33 cellular contexts compared by ENCODE assay signal in the genomic region with DNA sequence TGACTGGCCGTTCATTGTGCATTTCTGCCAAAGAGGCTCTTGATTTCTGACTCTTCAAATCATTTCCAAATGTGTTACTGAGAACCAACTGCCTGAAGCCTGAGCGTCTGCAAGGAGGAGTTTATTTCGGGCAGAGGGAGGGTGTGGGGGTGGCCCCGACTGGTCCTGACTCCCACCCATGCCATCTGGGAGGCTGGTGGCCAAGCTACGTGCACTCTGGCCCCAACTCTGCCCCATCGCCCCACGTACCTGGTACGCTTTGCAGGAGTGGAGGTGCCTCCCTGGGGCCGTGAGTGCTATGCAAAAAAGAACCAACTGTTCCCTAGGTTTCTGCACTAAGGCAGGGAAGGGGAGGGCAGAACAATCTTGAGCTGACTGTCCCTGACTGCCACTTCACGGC.
A peak's percentile ranks its signal among the peaks of the same experiment; 100 is the strongest.
DNase-seq lines count a peak whose midpoint lies in the region; TF ChIP-seq lines count a peak whose summit lies in the region.
"Had no signal": no experiment of that assay in that cellular context is flagged by ENCODE, and none has a peak within 500 bp of the region (broad histone marks: within the 10 kb centered on the region; RNA-seq: fewer than 3 reads in every experiment).

No MANE protein-coding gene starts in this region.

- H4K5ac ChIP-seq in H9 (ENCODE audit: insufficient read length, low read depth, low read length) = no peak overlapping the region

- H3T11ph ChIP-seq in H9 (ENCODE audit: low read length) = no peak overlapping the region

- H3K14ac ChIP-seq in H9 (ENCODE audit: insufficient read depth, low read length) = no peak overlapping the region

- peaks cover 8% of the 10 kb centered on the region for H3K27me3 Mint-ChIP-seq in H9 (ENCODE audit: low read depth)
- H3K27me3 Mint-ChIP-seq in osteocyte (ENCODE audit: unreplicated experiment) = peaks cover 8% of the 10 kb centered on the region
- H3K27me3 Mint-ChIP-seq: CD4-positive, CD25-positive, alpha-beta regulatory T cell had no signal

- H3K4me2 ChIP-seq in H9 (ENCODE audit: insufficient read depth, insufficient read length, low read length) = no peak overlapping the region
- H3K4me2 ChIP-seq: A549; BLaER1; BLaER1 treated with 17β-estradiol and CSF1 and Interleukin-3, amounts not matched to agents 10 nM and 100 nM had no signal

- no peak overlapping the region for H3K27ac ChIP-seq in H9 (ENCODE audit: insufficient read length, low read depth, low read length)
- H3K27ac ChIP-seq: 22Rv1; A549; BLaER1; BLaER1 treated with 17β-estradiol and CSF1 and Interleukin-3, amounts not matched to agents 10 nM and 100 nM; C4-2B had no signal

- H4K8ac ChIP-seq in H9 (replicated peaks; ENCODE audit: insufficient read length, low read depth, low read length) = no peak overlapping the region

- H3K36me3 ChIP-seq in H7 (replicated peaks; ENCODE audit: control insufficient read depth, insufficient read depth, low read length) = no peaks in the 10 kb centered on the region
- H3K36me3 ChIP-seq: BE2C; BLaER1; BLaER1 treated with 17β-estradiol and CSF1 and Interleukin-3, amounts not matched to agents 10 nM and 100 nM had no signal

- H3K4me1 Mint-ChIP-seq in H9 (no peaks in the 10 kb centered on the region), osteocyte (ENCODE audit: unreplicated experiment) (no peaks in the 10 kb centered on the region)
- H3K4me1 Mint-ChIP-seq: B cell; CD14-positive monocyte; CD4-positive, CD25-positive, alpha-beta regulatory T cell; CD8-positive, alpha-beta memory T cell had no signal

- H2BK12ac ChIP-seq in H9 (ENCODE audit: insufficient read length, low read depth, low read length) = no peak overlapping the region

- H3K9me3 ChIP-seq in H9 (ENCODE audit: control insufficient read depth, low read depth, low read length) = no peaks in the 10 kb centered on the region
- H3K9me3 ChIP-seq: A549, BLaER1, Caco-2 had no signal

- H3K4me3 Mint-ChIP-seq in H9 (no peak overlapping the region), osteocyte (ENCODE audit: unreplicated experiment) (no peak overlapping the region)
- H3K4me3 Mint-ChIP-seq: B cell; CD14-positive monocyte; CD4-positive, alpha-beta memory T cell; CD4-positive, alpha-beta T cell; CD4-positive, CD25-positive, alpha-beta regulatory T cell; CD8-positive, alpha-beta memory T cell; CD8-positive, alpha-beta T cell had no signal

- H3K4ac ChIP-seq in H9 (ENCODE audit: low read depth, low read length) = no peak overlapping the region

- H3K9ac ChIP-seq in H9 (ENCODE audit: extremely low read depth, insufficient read length, low read length) = no peak overlapping the region
- H3K9ac ChIP-seq: BLaER1; BLaER1 treated with 17β-estradiol and CSF1 and Interleukin-3, amounts not matched to agents 10 nM and 100 nM had no signal

- no peak overlapping the region for H3K56ac ChIP-seq in H9 (ENCODE audit: insufficient read length, low read depth, low read length)

- no peaks in the 10 kb centered on the region for H4K20me1 ChIP-seq in H9 (ENCODE audit: control insufficient read depth, insufficient read depth, insufficient read length)
- H4K20me1 ChIP-seq: BLaER1; BLaER1 treated with 17β-estradiol and CSF1 and Interleukin-3, amounts not matched to agents 10 nM and 100 nM had no signal

- H2BK5ac ChIP-seq in H9 (ENCODE audit: insufficient read length, low read length) = no peak overlapping the region

- peaks cover 2 to 8% (median 2%) of the 10 kb centered on the region in 3 experiments; a peak in 5 of 7 replicates for H3K36me3 Mint-ChIP-seq in H9 (ENCODE audit: insufficient read depth in 1 of 3, low read depth in 3 of 3)
- no peaks in the 10 kb centered on the region for H3K36me3 Mint-ChIP-seq in osteocyte (ENCODE audit: unreplicated experiment)
- H3K36me3 Mint-ChIP-seq: CD14-positive monocyte; CD4-positive, alpha-beta memory T cell; CD4-positive, CD25-positive, alpha-beta regulatory T cell; CD8-positive, alpha-beta T cell had no signal

- TF ChIP-seq CTCF in H9 (conservative IDR thresholded peaks at IDR 0.05) (no peak), osteocyte (IDR thresholded peaks at IDR 0.05) (no peak)

- no peak overlapping the region for H2AK5ac ChIP-seq in H9 (ENCODE audit: insufficient read length, low read length)

- no peak overlapping the region for H3K27ac Mint-ChIP-seq in H9
- no peak overlapping the region for H3K27ac Mint-ChIP-seq in osteocyte (ENCODE audit: unreplicated experiment)
- H3K27ac Mint-ChIP-seq: B cell; CD4-positive, alpha-beta memory T cell; CD4-positive, alpha-beta T cell; CD4-positive, CD25-positive, alpha-beta regulatory T cell; CD8-positive, alpha-beta memory T cell; CD8-positive, alpha-beta T cell had no signal

- no peaks in the 10 kb centered on the region for H3K79me2 ChIP-seq in H9 (ENCODE audit: insufficient read depth, low read length)

- H2BK20ac ChIP-seq in H9 (ENCODE audit: low read depth, low read length, poor library complexity, severe bottlenecking) = no peak overlapping the region

- H3K4me1 ChIP-seq in H9 (ENCODE audit: insufficient read depth, low read length) = no peaks in the 10 kb centered on the region
- H3K4me1 ChIP-seq: A549, BE2C, Caco-2 had no signal

- peak; percentile 35 to 46 for DNase-seq in NCI-H524 (lab: John Stamatoyannopoulos, UW)
- DNase-seq in NCI-H524 treated with DMSO at 0.1 percent for 48 hours (lab: John Stamatoyannopoulos, UW) = no peak
- DNase-seq in H9 = peak; percentile 15
- DNase-seq in osteocyte (ENCODE audit: extremely low spot score, unreplicated experiment) = peak; percentile 71
- DNase-seq in stimulated activated CD4-positive, alpha-beta T cell treated with anti-CD3 and anti-CD28 coated beads, Interleukin-4, amount 100 ng/mL, for 4 hours = no peak
- DNase-seq in H7 = no peak
- DNase-seq: 8988T; ACHN; AML-193; BE2C; C1 segment of cervical spinal cord; Caco-2; Calu3; CD4-positive, alpha-beta memory T cell; CD4-positive, alpha-beta T cell; CD4-positive, CD25-positive, alpha-beta regulatory T cell; CD8-positive, alpha-beta memory T cell; CD8-positive, alpha-beta T cell; COR-L47; DMS 273 treated with DMSO at 0.1 percent for 48 hours; DMS153; DMS53; DMS79; DMS79 treated with DMSO at 0.1 percent for 48 hours; DND-41; EL had no signal

- H3K9me3 Mint-ChIP-seq in H9 = peaks cover 10 to 11% of the 10 kb centered on the region in 2 experiments
- H3K9me3 Mint-ChIP-seq in osteocyte (ENCODE audit: unreplicated experiment) = no peaks in the 10 kb centered on the region
- H3K9me3 Mint-ChIP-seq: CD8-positive, alpha-beta T cell had no signal

- WGBS in H9 (ENCODE audit: extremely low coverage, insufficient read length, low lambda C conversion rate) = no CpG with 5 or more reads among the region's 10 CpGs

- no peak overlapping the region for H2BK120ac ChIP-seq in H9 (ENCODE audit: low read depth, low read length, poor library complexity, severe bottlenecking)

- no peak overlapping the region for H3K18ac ChIP-seq in H9 (ENCODE audit: insufficient read length, low read depth, low read length)

- H3K4me3 ChIP-seq in H7 (ENCODE audit: insufficient read depth, low read depth, low read length) = no peak overlapping the region
- H3K4me3 ChIP-seq: A549; BLaER1; BLaER1 treated with 17β-estradiol and CSF1 and Interleukin-3, amounts not matched to agents 10 nM and 100 nM had no signal

- no peaks in the 10 kb centered on the region for H3K27me3 ChIP-seq in H9 (ENCODE audit: insufficient read depth, low read length)
- H3K27me3 ChIP-seq in H7 (ENCODE audit: control insufficient read depth, insufficient read depth, low read length) = no peaks in the 10 kb centered on the region
- H3K27me3 ChIP-seq: BE2C; BLaER1; BLaER1 treated with 17β-estradiol and CSF1 and Interleukin-3, amounts not matched to agents 10 nM and 100 nM had no signal

- H3K23me2 ChIP-seq in H9 (ENCODE audit: insufficient read length, low read depth, low read length, poor library complexity, severe bottlenecking) = no peaks in the 10 kb centered on the region

- H4K91ac ChIP-seq in H9 (ENCODE audit: insufficient read length, low read depth, low read length) = no peak overlapping the region

- H2AFZ ChIP-seq in H9 (ENCODE audit: low read length) = no peak overlapping the region

- no peak overlapping the region for H2BK15ac ChIP-seq in H9 (ENCODE audit: low read depth, low read length)

- no peaks in the 10 kb centered on the region for H3K79me1 ChIP-seq in H9 (ENCODE audit: insufficient read depth, low read depth, low read length, poor library complexity, severe bottlenecking)

- H3K23ac ChIP-seq in H9 (ENCODE audit: insufficient read length, low read depth, low read length) = no peak overlapping the region

Comparison
In these comparisons a context has a peak if more than half of its experiments do, and no peak if none do; other contexts are left out.
1. DNase-seq: peak in NCI-H524 (2 of 2), H9 (single experiment) and osteocyte (single experiment); none in NCI-H524 treated with DMSO at 0.1 percent for 48 hours (single experiment), stimulated activated CD4-positive, alpha-beta T cell treated with anti-CD3 and anti-CD28 coated beads, Interleukin-4, amount 100 ng/mL, for 4 hours (0 of 2) and H7 (single experiment).